In genomic region chr13:101053289-101053688, GRCh38 we compare ENCODE assay signal across 18 cellular contexts.
DNase-seq lines count a peak whose midpoint lies in the region; ATAC-seq, FAIRE-seq and TF ChIP-seq lines count a peak whose summit lies in the region.
"Had no signal": no experiment of that assay in that cellular context is flagged by ENCODE, and none has a peak within 500 bp of the region (broad histone marks: within the 10 kb centered on the region; RNA-seq: fewer than 3 reads in every experiment).

No MANE protein-coding gene starts in this region.

- FAIRE-seq in H54 (lab: Jason Lieb, UNC), result peak; percentile 41
- FAIRE-seq: HTR-8/SVneo had no signal

- TF ChIP-seq CTCF in AG10803 (conservative IDR thresholded peaks at IDR 0.05; ENCODE audit: low read length) (no peak), epithelial cell of proximal tubule (conservative IDR thresholded peaks at IDR 0.05; ENCODE audit: low read depth, low read length) (no peak)

- H3K36me3 ChIP-seq in neuron (ENCODE audit: insufficient read depth, low read length), result no peaks in the 10 kb centered on the region
- H3K36me3 ChIP-seq: HAP-1 had no signal

- H2AFZ ChIP-seq in neuron (ENCODE audit: low read depth, low read length), result peak overlapping the region; percentile 30
- H2AFZ ChIP-seq: PC-9 had no signal

- H3K4me3 ChIP-seq in AG10803 (ENCODE audit: low read length) (no peak overlapping the region), epithelial cell of proximal tubule (ENCODE audit: low read depth, low read length) (no peak overlapping the region), neuron (ENCODE audit: low read length) (no peak overlapping the region)
- H3K4me3 ChIP-seq: HAP-1, PC-9 had no signal

- no peak for ATAC-seq in HG03378 (IDR thresholded peaks at IDR 0.05; ENCODE audit: unreplicated experiment)
- ATAC-seq: SK-N-SH treated with all-trans-retinoic acid at 6 μM for 48 hours had no signal

- TF ChIP-seq POLR2A in H54 (IDR thresholded peaks at IDR 0.05; ENCODE audit: low read depth, low read length), result no peak

- H3K27me3 ChIP-seq in neuron (ENCODE audit: insufficient read depth, low read length), result no peaks in the 10 kb centered on the region

- peaks cover 20% of the 10 kb centered on the region for H3K4me1 ChIP-seq in neuron (ENCODE audit: insufficient read depth, low read length)
- H3K4me1 ChIP-seq: HAP-1 had no signal

- DNase-seq in AG10803 (ENCODE audit: low read depth) (peak; percentile 4), H54 (ENCODE audit: insufficient read length, low spot score) (no peak), epithelial cell of proximal tubule (ENCODE audit: low read depth) (peak; percentile 36), DMS153 (lab: John Stamatoyannopoulos, UW) (no peak)
- no peak for DNase-seq in stimulated activated naive CD4-positive, alpha-beta T cell (lab: John Stamatoyannopoulos, UW)
- DNase-seq: C1 segment of cervical spinal cord; CD8-positive, alpha-beta memory T cell; MM.1S; NCI-H1105; NCI-H2081 treated with DMSO at 0.1 percent for 48 hours; NCI-H524; PC-9; SIG-M5 had no signal

- H3K9me3 ChIP-seq in neuron (ENCODE audit: low read length), result peaks cover 2% of the 10 kb centered on the region
- H3K9me3 ChIP-seq: HAP-1 had no signal

Comparison
In these comparisons a context has a peak if more than half of its experiments do, and no peak if none do; other contexts are left out.
1. DNase-seq: peak in AG10803 (single experiment) and epithelial cell of proximal tubule (single experiment); none in H54 (single experiment), stimulated activated naive CD4-positive, alpha-beta T cell (0 of 6) and DMS153 (single experiment).